ENCODE assay signal across 8 cellular contexts in genomic region chr11:46315033-46315738, GRCh38. TPM values are rescaled to one million over a fixed set of nuclear protein-coding genes. Genes with fewer than 3 reads are reported as not detected.
DNase-seq lines count a peak whose midpoint lies in the region; ATAC-seq and TF ChIP-seq lines count a peak whose summit lies in the region.

No MANE protein-coding gene starts in this region.

- TF ChIP-seq CTCF in GM06990 (IDR thresholded peaks at IDR 0.05; ENCODE audit: insufficient read depth, low read length, poor library complexity, severe bottlenecking) (peak; percentile 96), LNCAP (IDR thresholded peaks at IDR 0.05) (peak; percentile 95)

- H3K9me3 Mint-ChIP-seq in activated naive CD8-positive, alpha-beta T cell treated with anti-CD3 and anti-CD28 coated beads for 36 hours = no peaks in the 10 kb centered on the region

- H3K4me3 ChIP-seq in GM06990 (replicated peaks; ENCODE audit: low read depth, low read length) = no peak overlapping the region

- peak; percentile 29 for ATAC-seq in left ventricle myocardium superior
- no peak for ATAC-seq in GM21723 (IDR thresholded peaks at IDR 0.05; ENCODE audit: unreplicated experiment)
- no peak for ATAC-seq in GM21786 (IDR thresholded peaks at IDR 0.05; ENCODE audit: unreplicated experiment)

- intact Hi-C loops in left ventricle myocardium superior (cut with micrococcal nuclease) = no loop called here

- no peak overlapping the region for H3K27ac Mint-ChIP-seq in activated naive CD8-positive, alpha-beta T cell treated with anti-CD3 and anti-CD28 coated beads for 36 hours

- H3K36me3 Mint-ChIP-seq in activated naive CD8-positive, alpha-beta T cell treated with anti-CD3 and anti-CD28 coated beads for 36 hours = no peaks in the 10 kb centered on the region

- no peaks in the 10 kb centered on the region for H3K27me3 Mint-ChIP-seq in activated naive CD8-positive, alpha-beta T cell treated with anti-CD3 and anti-CD28 coated beads for 36 hours

- no peaks in the 10 kb centered on the region for H3K27me3 ChIP-seq in GM06990 (replicated peaks; ENCODE audit: control insufficient read depth, insufficient read depth, low read length)

- H3K4me3 Mint-ChIP-seq in activated naive CD8-positive, alpha-beta T cell treated with anti-CD3 and anti-CD28 coated beads for 36 hours = no peak overlapping the region

- peaks cover 16% of the 10 kb centered on the region for H3K4me1 Mint-ChIP-seq in activated naive CD8-positive, alpha-beta T cell treated with anti-CD3 and anti-CD28 coated beads for 36 hours

- H3K36me3 ChIP-seq in GM06990 (ENCODE audit: control insufficient read depth, insufficient read depth, low read length) = no peaks in the 10 kb centered on the region

- DNase-seq in GM06990 (ENCODE audit: extremely low read depth, insufficient read length) (peak; percentile 41), SW480 (ENCODE audit: low spot score) (peak; percentile 83), left ventricle myocardium superior (peak; percentile 60)
- DNase-seq in activated naive CD8-positive, alpha-beta T cell treated with anti-CD3 and anti-CD28 coated beads for 36 hours = peak; percentile 73
- peak; percentile 55 to 86 (median 69) for DNase-seq in stimulated activated CD4-positive, alpha-beta T cell treated with anti-CD3 and anti-CD28 coated beads, Interleukin-12 subunit alpha, Interleukin-12 subunit beta, amount 100 ng/mL, for 48 hours (ENCODE audit: low read depth in 2 of 3, low spot score in 1 of 3)

RNA-seq across cellular contexts. Expression of gene DGKZ, which starts 32.1 kb away (rescaled TPM):
- total RNA-seq in activated naive CD8-positive, alpha-beta T cell treated with anti-CD3 and anti-CD28 coated beads for 36 hours = 100 to 1,000 TPM in 1 of 2 experiments, 10 to 100 TPM in 1; 100.0 to 101 TPM
- 71.7 TPM for total RNA-seq in left ventricle myocardium superior

RNA-seq across cellular contexts. Expression of gene CREB3L1, which starts 37.7 kb away (rescaled TPM):
- under 1 TPM in 1 of 2 experiments, not detected in 1; 0.12 TPM for total RNA-seq in activated naive CD8-positive, alpha-beta T cell treated with anti-CD3 and anti-CD28 coated beads for 36 hours
- total RNA-seq in left ventricle myocardium superior = 56.0 TPM

Comparison
In these comparisons a context has a peak if more than half of its experiments do, and no peak if none do; other contexts are left out.
1. RNA of gene CREB3L1, which starts 37.7 kb away (total RNA-seq): 56.0 TPM in left ventricle myocardium superior (single experiment); 0.12 TPM in activated naive CD8-positive, alpha-beta T cell treated with anti-CD3 and anti-CD28 coated beads for 36 hours; every median in the first group is over 10 times any median in the second.
2. Peak in every context shown above with its lines, with median percentiles within 50 percentile points of each other: DNase-seq.